28 cellular contexts compared by ENCODE assay signal in genomic region chrX:5388087-5388486, GRCh38.
DNase-seq lines count a peak whose midpoint lies in the region; ATAC-seq and TF ChIP-seq lines count a peak whose summit lies in the region.
"Had no signal": no experiment of that assay in that cellular context is flagged by ENCODE, and none has a peak within 500 bp of the region (broad histone marks: within the 10 kb centered on the region; RNA-seq: fewer than 3 reads in every experiment).

No MANE protein-coding gene starts in this region.

- peak; percentile 77 to 81 for ATAC-seq in stimulated activated naive B cell treated with anti-CD40 and anti-IgM and Interleukin-4, amounts not matched to agents 10 μg/mL and 1 μg/mL and 100 μg/mL, for 72 hours (replicated peaks)
- ATAC-seq in GM21717 (IDR thresholded peaks at IDR 0.05; ENCODE audit: unreplicated experiment) (no peak), HG02981 (IDR thresholded peaks at IDR 0.05; ENCODE audit: unreplicated experiment) (no peak)
- ATAC-seq: GM23338 had no signal

- DNase-seq in NCI-H510A treated with DMSO at 0.1 percent for 48 hours (lab: John Stamatoyannopoulos, UW) (peak; percentile 6), NCI-H510A (lab: John Stamatoyannopoulos, UW) (no peak), NB4 (ENCODE audit: low read depth) (peak; percentile 20), SKM-1 treated with dmso at 0.1 percent for 144 hours (lab: John Stamatoyannopoulos, UW; ENCODE audit: unreplicated experiment) (peak; percentile 33), NCI-H446 treated with DMSO at 0.1 percent for 48 hours (lab: John Stamatoyannopoulos, UW) (no peak)
- DNase-seq in stimulated activated naive B cell treated with anti-CD40 and anti-IgM and Interleukin-4, amounts not matched to agents 10 μg/mL and 1 μg/mL and 100 μg/mL, for 72 hours: no peak
- DNase-seq: 8988T; activated CD4-positive, alpha-beta T cell treated with anti-CD3 and anti-CD28 coated beads for 1 hour; activated CD8-positive, alpha-beta memory T cell treated with anti-CD3 and anti-CD28 coated beads for 24 hours; activated T-cell treated with anti-CD3 and anti-CD28 coated beads, Interleukin-2, amount 50 U/mL, for 24 hours; AML-193; colonic mucosa; COR-L47; DMS79 treated with DMSO at 0.1 percent for 48 hours; esophagus squamous epithelium; mesenchymal stem cell; NCI-H1048; NCI-H187; NCI-H345; NK-92 treated with Interleukin-12 subunit alpha and Interleukin-12 subunit beta, amount 100 ng/mL, for 24 hours; occipital lobe; stimulated activated CD4-positive, alpha-beta T cell treated with anti-CD3 and anti-CD28 coated beads, Interleukin-4, amount 100 ng/mL, for 1 hour; SW 1271; trophoblast cell had no signal

- H3K27ac Mint-ChIP-seq in stimulated activated naive B cell treated with anti-CD40 and anti-IgM and Interleukin-4, amounts not matched to agents 10 μg/mL and 1 μg/mL and 100 μg/mL, for 72 hours: no peak overlapping the region
- H3K27ac Mint-ChIP-seq: activated T-cell treated with anti-CD3 and anti-CD28 coated beads, Interleukin-2, amount 50 U/mL, for 24 hours; GM23338; IgD-negative memory B cell had no signal

- no peak overlapping the region for H3K4me3 Mint-ChIP-seq in stimulated activated naive B cell treated with anti-CD40 and anti-IgM and Interleukin-4, amounts not matched to agents 10 μg/mL and 1 μg/mL and 100 μg/mL, for 72 hours
- H3K4me3 Mint-ChIP-seq: activated T-cell treated with anti-CD3 and anti-CD28 coated beads, Interleukin-2, amount 50 U/mL, for 24 hours; GM23338 had no signal

- TF ChIP-seq CTCF in NB4 (IDR thresholded peaks at IDR 0.05; ENCODE audit: low read depth, low read length): no peak

- peaks cover 2 to 12% of the 10 kb centered on the region in 2 donors for H3K9me3 Mint-ChIP-seq in stimulated activated naive B cell treated with anti-CD40 and anti-IgM and Interleukin-4, amounts not matched to agents 10 μg/mL and 1 μg/mL and 100 μg/mL, for 72 hours
- H3K9me3 Mint-ChIP-seq: GM23338 had no signal

- no peak overlapping the region for H3K4me3 ChIP-seq in NB4 (ENCODE audit: low read depth, low read length)
- H3K4me3 ChIP-seq: colonic mucosa, esophagus squamous epithelium, GM23338 had no signal

- TF ChIP-seq POLR2A in NB4 (IDR thresholded peaks at IDR 0.05; ENCODE audit: extremely low read depth, insufficient read length): no peak

- H3K4me1 Mint-ChIP-seq in stimulated activated naive B cell treated with anti-CD40 and anti-IgM and Interleukin-4, amounts not matched to agents 10 μg/mL and 1 μg/mL and 100 μg/mL, for 72 hours: peaks cover 2 to 4% of the 10 kb centered on the region in 2 donors
- H3K4me1 Mint-ChIP-seq: GM23338 had no signal

- H3K27me3 Mint-ChIP-seq in stimulated activated naive B cell treated with anti-CD40 and anti-IgM and Interleukin-4, amounts not matched to agents 10 μg/mL and 1 μg/mL and 100 μg/mL, for 72 hours: no peaks in the 10 kb centered on the region
- H3K27me3 Mint-ChIP-seq: activated T-cell treated with anti-CD3 and anti-CD28 coated beads, Interleukin-2, amount 50 U/mL, for 24 hours; IgD-negative memory B cell had no signal

- no peaks in the 10 kb centered on the region for H3K36me3 Mint-ChIP-seq in stimulated activated naive B cell treated with anti-CD40 and anti-IgM and Interleukin-4, amounts not matched to agents 10 μg/mL and 1 μg/mL and 100 μg/mL, for 72 hours
- H3K36me3 Mint-ChIP-seq: IgD-negative memory B cell had no signal

Comparison
In these comparisons a context has a peak if more than half of its experiments do, and no peak if none do; other contexts are left out.
1. DNase-seq: peak in NCI-H510A treated with DMSO at 0.1 percent for 48 hours (single experiment), NB4 (single experiment) and SKM-1 treated with dmso at 0.1 percent for 144 hours (single experiment); none in NCI-H510A (single experiment), stimulated activated naive B cell treated with anti-CD40 and anti-IgM and Interleukin-4, amounts not matched to agents 10 μg/mL and 1 μg/mL and 100 μg/mL, for 72 hours (single experiment) and NCI-H446 treated with DMSO at 0.1 percent for 48 hours (single experiment).
2. ATAC-seq: peak in stimulated activated naive B cell treated with anti-CD40 and anti-IgM and Interleukin-4, amounts not matched to agents 10 μg/mL and 1 μg/mL and 100 μg/mL, for 72 hours (2 of 2); none in GM21717 (single experiment) and HG02981 (single experiment).